In the genomic region with DNA sequence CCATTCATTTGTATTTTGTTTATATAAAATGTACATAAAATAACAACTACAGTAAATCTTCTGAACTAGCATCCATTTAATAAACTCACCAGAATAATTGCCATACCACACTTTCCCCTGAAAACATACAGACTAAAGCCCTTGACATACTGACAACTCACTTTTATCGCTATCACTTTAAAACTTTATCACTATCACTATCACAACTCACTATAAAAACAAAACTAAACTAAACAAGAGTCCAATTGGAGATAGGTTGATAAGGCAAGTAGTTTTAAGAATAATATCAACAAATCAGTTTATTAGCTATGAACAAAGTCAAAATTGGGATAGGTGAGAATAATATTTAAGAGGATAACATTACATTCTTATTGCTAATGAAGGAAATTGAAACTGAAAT, we compare ENCODE assay signal across 7 cellular contexts.
"Had no signal": no experiment of that assay in that cellular context is flagged by ENCODE, and none has a peak within 500 bp of the region (broad histone marks: within the 10 kb centered on the region; RNA-seq: fewer than 3 reads in every experiment).

No MANE protein-coding gene starts in this region.

- H3K4me1 Mint-ChIP-seq: IgD-negative memory B cell had no signal

- H3K4me3 Mint-ChIP-seq: IgD-negative memory B cell had no signal

- H3K27me3 Mint-ChIP-seq: IgD-negative memory B cell had no signal

- H3K27ac Mint-ChIP-seq: IgD-negative memory B cell had no signal

- H3K36me3 Mint-ChIP-seq: IgD-negative memory B cell had no signal

- DNase-seq: IMR-90, KBM-7, KG1 had no signal

- FAIRE-seq: HepG2, HTR-8/SVneo, K562 had no signal
